Comparison of ENCODE assay signal across 8 cellular contexts in genomic region chr4:151013944-151014343, GRCh38. TPM values are rescaled to one million over a fixed set of nuclear protein-coding genes. Genes with fewer than 3 reads are reported as not detected.
DNase-seq lines count a peak whose midpoint lies in the region; ATAC-seq, FAIRE-seq and TF ChIP-seq lines count a peak whose summit lies in the region.

No MANE protein-coding gene starts in this region.

- no peak for ATAC-seq in GM21423 (IDR thresholded peaks at IDR 0.05; ENCODE audit: unreplicated experiment)
- ATAC-seq in HG03159 (IDR thresholded peaks at IDR 0.05; ENCODE audit: unreplicated experiment), result no peak
- no peak for ATAC-seq in HG03196 (IDR thresholded peaks at IDR 0.05; ENCODE audit: unreplicated experiment)

- no peaks in the 10 kb centered on the region for H3K36me3 ChIP-seq in SJCRH30
- H3K36me3 ChIP-seq in rectal smooth muscle tissue (ENCODE audit: control insufficient read depth, insufficient read depth, low read length), result no peaks in the 10 kb centered on the region

- H3K9ac ChIP-seq in rectal smooth muscle tissue (ENCODE audit: low read length), result no peak overlapping the region

- no peaks in the 10 kb centered on the region for H3K9me3 ChIP-seq in SJCRH30 (replicated peaks)

- no peak for TF ChIP-seq CTCF in fibroblast of mammary gland (conservative IDR thresholded peaks at IDR 0.05; ENCODE audit: control insufficient read depth, insufficient read depth, low read depth, low read length)

- H3K4me3 ChIP-seq in SJCRH30 (peak overlapping the region; percentile 95), fibroblast of mammary gland (ENCODE audit: control insufficient read depth, low read depth, low read length) (peak overlapping the region; percentile 78), rectal smooth muscle tissue (ENCODE audit: low read length) (peak overlapping the region; percentile 86)

- DNase-seq in SJCRH30 (peak in 1 of 2 experiments; percentile 1), fibroblast of mammary gland (ENCODE audit: low read depth) (no peak), SW480 (ENCODE audit: low spot score) (no peak)

- FAIRE-seq in G401.6 (lab: Jason Lieb, UNC), result peak; percentile 27

- H3K4me1 ChIP-seq in SJCRH30 (no peaks in the 10 kb centered on the region), rectal smooth muscle tissue (ENCODE audit: control insufficient read depth, insufficient read depth, low read length) (no peaks in the 10 kb centered on the region)

- H3K27me3 ChIP-seq in SJCRH30 (no peaks in the 10 kb centered on the region), rectal smooth muscle tissue (ENCODE audit: control insufficient read depth, insufficient read depth, low read length) (no peaks in the 10 kb centered on the region)

- H3K27ac ChIP-seq in SJCRH30 (peak overlapping the region; percentile 99; the same call in 1 of the 2 replicates), rectal smooth muscle tissue (ENCODE audit: low read depth, low read length) (no peak overlapping the region)

RNA-seq across cellular contexts. Expression of gene LRBA, which starts 1.1 kb away (rescaled TPM):
- 22.0 and 25.9 TPM in 2 replicates for total RNA-seq in SJCRH30 (2014; rRNA removed; shearing (Covaris generic))
